In the genomic region with DNA sequence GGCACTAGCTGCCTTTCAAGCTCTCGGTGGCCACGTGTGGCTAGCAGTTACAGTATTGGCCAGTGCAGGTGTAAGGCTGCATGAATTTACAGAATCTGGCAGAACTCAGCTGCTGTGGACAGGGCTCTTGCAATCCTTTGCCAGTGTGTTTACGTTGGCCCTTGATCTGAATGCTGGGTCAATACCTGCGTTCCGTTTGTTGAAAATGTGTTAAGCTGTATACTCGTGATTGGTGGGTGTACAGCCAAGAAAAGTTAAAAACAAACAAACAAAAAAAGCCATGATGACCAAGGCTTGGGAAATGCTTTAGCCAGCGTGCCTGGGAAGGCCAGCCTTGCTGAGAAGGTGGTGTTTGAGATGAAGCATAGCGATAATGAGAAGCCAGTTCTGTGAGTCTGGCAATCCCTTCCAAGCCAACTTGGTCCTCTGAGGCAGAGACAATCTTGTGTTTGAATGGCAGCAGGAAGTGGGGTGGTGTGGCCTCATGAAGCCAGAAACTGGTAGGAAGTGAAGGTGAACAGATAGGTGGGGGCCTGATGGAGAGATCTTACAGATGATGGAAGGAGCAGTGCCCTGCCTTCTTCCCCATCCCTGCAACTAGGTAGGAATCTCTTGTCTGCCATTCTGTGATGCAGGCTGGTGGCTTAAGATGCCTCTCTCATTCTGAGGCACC, we compare ENCODE assay signal across 2 cellular contexts.
TF ChIP-seq lines count a peak whose summit lies in the region.

No MANE protein-coding gene starts in this region.

TF ChIP-seq in H1, 55 proteins besides CTCF, POLR2A, EP300 and RAD21:
- no peak for TF ChIP-seq POU5F1 (IDR thresholded peaks at IDR 0.05; ENCODE audit: low read depth, low read length)
- TF ChIP-seq, protein P1, sequence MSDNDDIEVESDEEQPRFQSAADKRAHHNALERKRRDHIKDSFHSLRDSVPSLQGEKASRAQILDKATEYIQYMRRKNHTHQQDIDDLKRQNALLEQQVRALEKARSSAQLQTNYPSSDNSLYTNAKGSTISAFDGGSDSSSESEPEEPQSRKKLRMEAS (IDR thresholded peaks at IDR 0.05) = no peak
TF ChIP-seq in H1: peak in this region for 0.

TF ChIP-seq in neural cell, 6 proteins besides CTCF, POLR2A, EP300 and RAD21:
- TF ChIP-seq POLR2AphosphoS5 (IDR thresholded peaks at IDR 0.05) (no peak), MXI1 (conservative IDR thresholded peaks at IDR 0.05; ENCODE audit: poor library complexity, severe bottlenecking) (no peak), SMC3 (conservative IDR thresholded peaks at IDR 0.05; ENCODE audit: poor library complexity) (no peak), TAF1 (IDR thresholded peaks at IDR 0.05; ENCODE audit: low read depth) (no peak), EZH2 (IDR thresholded peaks at IDR 0.05; ENCODE audit: borderline replicate concordance, insufficient read depth, low read length, poor library complexity, severe bottlenecking) (no peak)
- TF ChIP-seq, protein P2, sequence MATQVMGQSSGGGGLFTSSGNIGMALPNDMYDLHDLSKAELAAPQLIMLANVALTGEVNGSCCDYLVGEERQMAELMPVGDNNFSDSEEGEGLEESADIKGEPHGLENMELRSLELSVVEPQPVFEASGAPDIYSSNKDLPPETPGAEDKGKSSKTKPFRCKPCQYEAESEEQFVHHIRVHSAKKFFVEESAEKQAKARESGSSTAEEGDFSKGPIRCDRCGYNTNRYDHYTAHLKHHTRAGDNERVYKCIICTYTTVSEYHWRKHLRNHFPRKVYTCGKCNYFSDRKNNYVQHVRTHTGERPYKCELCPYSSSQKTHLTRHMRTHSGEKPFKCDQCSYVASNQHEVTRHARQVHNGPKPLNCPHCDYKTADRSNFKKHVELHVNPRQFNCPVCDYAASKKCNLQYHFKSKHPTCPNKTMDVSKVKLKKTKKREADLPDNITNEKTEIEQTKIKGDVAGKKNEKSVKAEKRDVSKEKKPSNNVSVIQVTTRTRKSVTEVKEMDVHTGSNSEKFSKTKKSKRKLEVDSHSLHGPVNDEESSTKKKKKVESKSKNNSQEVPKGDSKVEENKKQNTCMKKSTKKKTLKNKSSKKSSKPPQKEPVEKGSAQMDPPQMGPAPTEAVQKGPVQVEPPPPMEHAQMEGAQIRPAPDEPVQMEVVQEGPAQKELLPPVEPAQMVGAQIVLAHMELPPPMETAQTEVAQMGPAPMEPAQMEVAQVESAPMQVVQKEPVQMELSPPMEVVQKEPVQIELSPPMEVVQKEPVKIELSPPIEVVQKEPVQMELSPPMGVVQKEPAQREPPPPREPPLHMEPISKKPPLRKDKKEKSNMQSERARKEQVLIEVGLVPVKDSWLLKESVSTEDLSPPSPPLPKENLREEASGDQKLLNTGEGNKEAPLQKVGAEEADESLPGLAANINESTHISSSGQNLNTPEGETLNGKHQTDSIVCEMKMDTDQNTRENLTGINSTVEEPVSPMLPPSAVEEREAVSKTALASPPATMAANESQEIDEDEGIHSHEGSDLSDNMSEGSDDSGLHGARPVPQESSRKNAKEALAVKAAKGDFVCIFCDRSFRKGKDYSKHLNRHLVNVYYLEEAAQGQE (IDR thresholded peaks at IDR 0.05; ENCODE audit: borderline replicate concordance) = no peak
